14 cellular contexts compared by ENCODE assay signal in the genomic region with DNA sequence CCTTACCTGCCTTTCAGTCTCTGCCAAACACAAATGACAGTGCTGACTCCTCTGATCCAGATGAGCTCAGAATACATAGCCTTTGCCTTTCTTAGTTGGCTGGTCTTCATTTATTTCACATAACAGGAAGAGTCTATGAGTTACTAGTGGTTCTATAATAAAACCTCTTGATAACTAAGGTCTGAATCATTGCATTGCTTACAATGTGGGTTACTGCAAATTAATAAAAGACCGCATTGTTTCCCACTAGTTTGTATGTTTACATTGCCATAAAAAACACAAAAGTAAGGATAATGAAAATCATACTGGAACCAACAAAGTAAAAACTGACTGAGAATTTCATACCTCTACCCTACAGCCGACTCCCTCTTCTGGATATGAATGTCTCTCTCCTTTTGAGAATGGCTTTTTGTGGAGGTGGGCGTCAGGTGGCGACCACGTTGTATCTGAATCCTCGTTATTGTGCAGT.
DNase-seq lines count a peak whose midpoint lies in the region; ATAC-seq and TF ChIP-seq lines count a peak whose summit lies in the region.
"Had no signal": no experiment of that assay in that cellular context is flagged by ENCODE, and none has a peak within 500 bp of the region (broad histone marks: within the 10 kb centered on the region; RNA-seq: fewer than 3 reads in every experiment).

No MANE protein-coding gene starts in this region.

- peaks cover 11 to 24% (median 14%) of the 10 kb centered on the region in 4 donors for H3K4me1 ChIP-seq in esophagus muscularis mucosa

- no peak for TF ChIP-seq CTCF in esophagus muscularis mucosa (IDR thresholded peaks at IDR 0.05)

- DNase-seq in A172 (ENCODE audit: low spot score), result peak; percentile 79
- peak; percentile 45 for DNase-seq in GM03348 (ENCODE audit: low spot score)
- peak; percentile 62 for DNase-seq in fibroblast of the conjunctiva (ENCODE audit: low read depth)
- no peak for DNase-seq in esophagus muscularis mucosa (ENCODE audit: extremely low spot score)
- no peak for DNase-seq in NCI-H2107 (lab: John Stamatoyannopoulos, UW)
- no peak for DNase-seq in NCI-H345 treated with DMSO at 0.1 percent for 48 hours (lab: John Stamatoyannopoulos, UW; ENCODE audit: unreplicated experiment)
- DNase-seq: activated CD8-positive, alpha-beta memory T cell treated with anti-CD3 and anti-CD28 coated beads for 24 hours; adrenal gland; CD4-positive, CD25-positive, alpha-beta regulatory T cell; left colon; NK-92 treated with Interleukin-12 subunit alpha and Interleukin-12 subunit beta, amount 100 ng/mL, for 24 hours had no signal

- no peak for TF ChIP-seq EP300 in esophagus muscularis mucosa (IDR thresholded peaks at IDR 0.05)

- H3K27me3 ChIP-seq in esophagus muscularis mucosa, result no peaks in the 10 kb centered on the region
- H3K27me3 ChIP-seq: adrenal gland, neutrophil had no signal

- intact Hi-C loops in esophagus muscularis mucosa (cut with DNase I), result loop anchor here (5.0 to 10.0 kb wide), 4 partner anchors 77 to 979 kb away; a partner anchor contains a TSS

- peak; percentile 75 for ATAC-seq in SK-N-SH treated with all-trans-retinoic acid at 6 μM for 48 hours
- no peak for ATAC-seq in HG03565 (IDR thresholded peaks at IDR 0.05; ENCODE audit: unreplicated experiment)
- ATAC-seq: left colon had no signal

- no peaks in the 10 kb centered on the region for H3K9me3 ChIP-seq in esophagus muscularis mucosa
- H3K9me3 ChIP-seq: adrenal gland, neutrophil had no signal

- WGBS in esophagus muscularis mucosa, result 89% methylated on average over 6 of the region's 6 CpGs

- H3K27ac ChIP-seq in esophagus muscularis mucosa (replicated peaks in 1 of 4), result no peak overlapping the region
- H3K27ac ChIP-seq: adrenal gland, neutrophil had no signal

- TF ChIP-seq POLR2A in esophagus muscularis mucosa (IDR thresholded peaks at IDR 0.05; ENCODE audit: low read depth), result no peak

- H3K4me3 ChIP-seq in esophagus muscularis mucosa, result no peak overlapping the region
- H3K4me3 ChIP-seq: adrenal gland had no signal

- H3K36me3 ChIP-seq in esophagus muscularis mucosa, result no peaks in the 10 kb centered on the region
- H3K36me3 ChIP-seq: adrenal gland, neutrophil had no signal

TF ChIP-seq in SK-N-SH treated with all-trans-retinoic acid at 6 μM for 48 hours, 23 proteins besides CTCF, POLR2A, EP300 and RAD21:
- TF ChIP-seq SNAI2 (CRISPR knock-in tag; IDR thresholded peaks at IDR 0.05) (no peak), ARNTL (CRISPR knock-in tag; IDR thresholded peaks at IDR 0.05; ENCODE audit: borderline replicate concordance, low read depth) (no peak), ZC3H10 (CRISPR knock-in tag; IDR thresholded peaks at IDR 0.05) (no peak), CSDC2 (CRISPR knock-in tag; IDR thresholded peaks at IDR 0.05) (no peak), BACH2 (CRISPR knock-in tag; IDR thresholded peaks at IDR 0.05; ENCODE audit: borderline replicate concordance) (no peak), ISL1 (CRISPR knock-in tag; IDR thresholded peaks at IDR 0.05) (no peak), ZFP3 (CRISPR knock-in tag; IDR thresholded peaks at IDR 0.05) (no peak), ESRRG (CRISPR knock-in tag; IDR thresholded peaks at IDR 0.05) (no peak), OSR1 (CRISPR knock-in tag; IDR thresholded peaks at IDR 0.05) (no peak), ZNF70 (CRISPR knock-in tag; IDR thresholded peaks at IDR 0.05) (no peak), TOX (CRISPR knock-in tag; IDR thresholded peaks at IDR 0.05; ENCODE audit: borderline replicate concordance) (no peak), ZNF8 (CRISPR knock-in tag; IDR thresholded peaks at IDR 0.05) (no peak), GLIS3 (CRISPR knock-in tag; IDR thresholded peaks at IDR 0.05) (no peak), PPARA (CRISPR knock-in tag; IDR thresholded peaks at IDR 0.05; ENCODE audit: borderline replicate concordance) (no peak), RARB (CRISPR knock-in tag; IDR thresholded peaks at IDR 0.05) (no peak), TCF4 (CRISPR knock-in tag; IDR thresholded peaks at IDR 0.05; ENCODE audit: borderline replicate concordance) (no peak), ZFP30 (CRISPR knock-in tag; IDR thresholded peaks at IDR 0.05) (no peak)
- TF ChIP-seq, protein P1, sequence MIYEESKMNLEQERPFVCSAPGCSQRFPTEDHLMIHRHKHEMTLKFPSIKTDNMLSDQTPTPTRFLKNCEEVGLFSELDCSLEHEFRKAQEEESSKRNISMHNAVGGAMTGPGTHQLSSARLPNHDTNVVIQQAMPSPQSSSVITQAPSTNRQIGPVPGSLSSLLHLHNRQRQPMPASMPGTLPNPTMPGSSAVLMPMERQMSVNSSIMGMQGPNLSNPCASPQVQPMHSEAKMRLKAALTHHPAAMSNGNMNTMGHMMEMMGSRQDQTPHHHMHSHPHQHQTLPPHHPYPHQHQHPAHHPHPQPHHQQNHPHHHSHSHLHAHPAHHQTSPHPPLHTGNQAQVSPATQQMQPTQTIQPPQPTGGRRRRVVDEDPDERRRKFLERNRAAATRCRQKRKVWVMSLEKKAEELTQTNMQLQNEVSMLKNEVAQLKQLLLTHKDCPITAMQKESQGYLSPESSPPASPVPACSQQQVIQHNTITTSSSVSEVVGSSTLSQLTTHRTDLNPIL (CRISPR knock-in tag; IDR thresholded peaks at IDR 0.05; ENCODE audit: low read depth), result no peak
- TF ChIP-seq, protein P2, sequence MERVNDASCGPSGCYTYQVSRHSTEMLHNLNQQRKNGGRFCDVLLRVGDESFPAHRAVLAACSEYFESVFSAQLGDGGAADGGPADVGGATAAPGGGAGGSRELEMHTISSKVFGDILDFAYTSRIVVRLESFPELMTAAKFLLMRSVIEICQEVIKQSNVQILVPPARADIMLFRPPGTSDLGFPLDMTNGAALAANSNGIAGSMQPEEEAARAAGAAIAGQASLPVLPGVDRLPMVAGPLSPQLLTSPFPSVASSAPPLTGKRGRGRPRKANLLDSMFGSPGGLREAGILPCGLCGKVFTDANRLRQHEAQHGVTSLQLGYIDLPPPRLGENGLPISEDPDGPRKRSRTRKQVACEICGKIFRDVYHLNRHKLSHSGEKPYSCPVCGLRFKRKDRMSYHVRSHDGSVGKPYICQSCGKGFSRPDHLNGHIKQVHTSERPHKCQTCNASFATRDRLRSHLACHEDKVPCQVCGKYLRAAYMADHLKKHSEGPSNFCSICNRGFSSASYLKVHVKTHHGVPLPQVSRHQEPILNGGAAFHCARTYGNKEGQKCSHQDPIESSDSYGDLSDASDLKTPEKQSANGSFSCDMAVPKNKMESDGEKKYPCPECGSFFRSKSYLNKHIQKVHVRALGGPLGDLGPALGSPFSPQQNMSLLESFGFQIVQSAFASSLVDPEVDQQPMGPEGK (CRISPR knock-in tag; IDR thresholded peaks at IDR 0.05; ENCODE audit: borderline replicate concordance), result no peak
- TF ChIP-seq, protein P3, sequence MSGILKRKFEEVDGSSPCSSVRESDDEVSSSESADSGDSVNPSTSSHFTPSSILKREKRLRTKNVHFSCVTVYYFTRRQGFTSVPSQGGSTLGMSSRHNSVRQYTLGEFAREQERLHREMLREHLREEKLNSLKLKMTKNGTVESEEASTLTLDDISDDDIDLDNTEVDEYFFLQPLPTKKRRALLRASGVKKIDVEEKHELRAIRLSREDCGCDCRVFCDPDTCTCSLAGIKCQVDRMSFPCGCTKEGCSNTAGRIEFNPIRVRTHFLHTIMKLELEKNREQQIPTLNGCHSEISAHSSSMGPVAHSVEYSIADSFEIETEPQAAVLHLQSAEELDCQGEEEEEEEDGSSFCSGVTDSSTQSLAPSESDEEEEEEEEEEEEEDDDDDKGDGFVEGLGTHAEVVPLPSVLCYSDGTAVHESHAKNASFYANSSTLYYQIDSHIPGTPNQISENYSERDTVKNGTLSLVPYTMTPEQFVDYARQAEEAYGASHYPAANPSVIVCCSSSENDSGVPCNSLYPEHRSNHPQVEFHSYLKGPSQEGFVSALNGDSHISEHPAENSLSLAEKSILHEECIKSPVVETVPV (CRISPR knock-in tag; IDR thresholded peaks at IDR 0.05), result no peak

Comparison
In these comparisons a context has a peak if more than half of its experiments do, and no peak if none do; other contexts are left out.
1. DNase-seq: peak in A172 (single experiment), GM03348 (single experiment) and fibroblast of the conjunctiva (single experiment); none in esophagus muscularis mucosa (single experiment), NCI-H2107 (single experiment) and NCI-H345 treated with DMSO at 0.1 percent for 48 hours (single experiment).